In genomic region chr9:137298983-137299521, GRCh38 we compare ENCODE assay signal across 1 cellular context.
TF ChIP-seq lines count a peak whose summit lies in the region.

No MANE protein-coding gene starts in this region.

TF ChIP-seq in SK-N-SH, 30 proteins besides CTCF, POLR2A, EP300 and RAD21:
- TF ChIP-seq TAF1 (IDR thresholded peaks at IDR 0.05; ENCODE audit: borderline replicate concordance, low read depth, low read length) (no peak), REST (IDR thresholded peaks at IDR 0.05; ENCODE audit: low read depth, low read length) (no peak), FOXM1 (IDR thresholded peaks at IDR 0.05; ENCODE audit: low read depth) (no peak)
